ENCODE assay signal across 19 cellular contexts in genomic region chr7:7266257-7266656, GRCh38.
"Had no signal": no experiment of that assay in that cellular context is flagged by ENCODE, and none has a peak within 500 bp of the region (broad histone marks: within the 10 kb centered on the region; RNA-seq: fewer than 3 reads in every experiment).

No MANE protein-coding gene starts in this region.

- ATAC-seq: gastrocnemius medialis; left ventricle myocardium superior; lower lobe of right lung; natural killer cell treated with Interleukin-12 subunit alpha and Interleukin-12 subunit beta and Interleukin-15 and Interleukin-18, amount 100 ng/mL, for 72 hours; right lobe of liver; stimulated activated naive B cell treated with anti-CD40 and anti-IgM and Interleukin-4, amounts not matched to agents 10 μg/mL and 1 μg/mL and 100 μg/mL, for 72 hours; upper lobe of right lung had no signal

- H3K4me3 ChIP-seq: dorsolateral prefrontal cortex, gastrocnemius medialis, lower lobe of right lung, right lobe of liver, thoracic aorta, tibial nerve, upper lobe of right lung, uterus had no signal

- H3K36me3 ChIP-seq: gastrocnemius medialis, lower lobe of right lung, right lobe of liver, thoracic aorta, tibial nerve, upper lobe of right lung, uterus had no signal

- H3K27me3 ChIP-seq: dorsolateral prefrontal cortex, gastrocnemius medialis, right lobe of liver, tibial nerve, upper lobe of right lung, uterus had no signal

- H3K27ac ChIP-seq: gastrocnemius medialis, lower lobe of right lung, parathyroid adenoma, right lobe of liver, thoracic aorta, tibial nerve, upper lobe of right lung, uterus had no signal

- H2AFZ ChIP-seq: parathyroid adenoma had no signal

- DNase-seq: dorsolateral prefrontal cortex; effector CD4-positive, alpha-beta T cell; gastrocnemius medialis; head of caudate nucleus; kidney glomerular epithelial cell; left ventricle myocardium superior; lower lobe of right lung; naive B cell; right lobe of liver; small intestine; stimulated activated CD4-positive, alpha-beta T cell treated with anti-CD3 and anti-CD28 coated beads, Interleukin-15, amount 100 ng/mL, for 24 hours; stimulated activated CD4-positive, alpha-beta T cell treated with anti-CD3 and anti-CD28 coated beads, Interleukin-2, amount 100 ng/mL, for 48 hours; stimulated activated naive B cell treated with anti-CD40 and anti-IgM and Interleukin-4, amounts not matched to agents 10 μg/mL and 1 μg/mL and 100 μg/mL, for 72 hours; upper lobe of right lung; uterus had no signal

- H3K9me3 ChIP-seq: gastrocnemius medialis, lower lobe of right lung, right lobe of liver, thoracic aorta, upper lobe of right lung, uterus had no signal

- H3K4me1 ChIP-seq: gastrocnemius medialis, lower lobe of right lung, right lobe of liver, tibial nerve, upper lobe of right lung, uterus had no signal

- H3K9ac ChIP-seq: parathyroid adenoma had no signal
